In the genomic region with DNA sequence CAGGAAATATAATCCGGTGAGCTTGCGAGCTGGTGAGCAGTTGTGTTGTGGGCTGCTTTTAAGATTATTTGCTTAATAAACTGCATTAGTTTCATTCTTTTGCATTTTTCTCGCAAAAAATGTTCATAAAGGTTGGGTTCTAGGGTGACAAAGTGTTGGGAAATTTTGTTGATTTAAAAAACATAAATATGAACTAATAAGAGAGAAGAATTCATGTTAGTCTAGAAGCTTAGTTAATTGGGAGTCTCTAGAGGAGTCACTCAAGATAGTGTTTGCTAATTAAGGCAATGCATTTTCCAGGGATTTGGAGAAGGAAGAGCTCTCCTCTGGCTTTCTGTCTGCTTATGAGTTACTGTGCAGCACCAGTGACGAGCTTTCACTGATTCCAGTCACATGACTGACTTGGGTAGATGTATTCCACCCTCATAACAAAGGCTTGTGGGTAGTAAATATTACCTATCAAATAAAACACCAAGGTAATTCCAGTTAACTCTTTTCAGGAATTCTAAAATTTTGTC, we compare ENCODE assay signal across 1 cellular context.
TF ChIP-seq lines count a peak whose summit lies in the region.

No MANE protein-coding gene starts in this region.

TF ChIP-seq in H1, 55 proteins besides CTCF, POLR2A, EP300 and RAD21 (continued from another document):
- TF ChIP-seq, protein P1, sequence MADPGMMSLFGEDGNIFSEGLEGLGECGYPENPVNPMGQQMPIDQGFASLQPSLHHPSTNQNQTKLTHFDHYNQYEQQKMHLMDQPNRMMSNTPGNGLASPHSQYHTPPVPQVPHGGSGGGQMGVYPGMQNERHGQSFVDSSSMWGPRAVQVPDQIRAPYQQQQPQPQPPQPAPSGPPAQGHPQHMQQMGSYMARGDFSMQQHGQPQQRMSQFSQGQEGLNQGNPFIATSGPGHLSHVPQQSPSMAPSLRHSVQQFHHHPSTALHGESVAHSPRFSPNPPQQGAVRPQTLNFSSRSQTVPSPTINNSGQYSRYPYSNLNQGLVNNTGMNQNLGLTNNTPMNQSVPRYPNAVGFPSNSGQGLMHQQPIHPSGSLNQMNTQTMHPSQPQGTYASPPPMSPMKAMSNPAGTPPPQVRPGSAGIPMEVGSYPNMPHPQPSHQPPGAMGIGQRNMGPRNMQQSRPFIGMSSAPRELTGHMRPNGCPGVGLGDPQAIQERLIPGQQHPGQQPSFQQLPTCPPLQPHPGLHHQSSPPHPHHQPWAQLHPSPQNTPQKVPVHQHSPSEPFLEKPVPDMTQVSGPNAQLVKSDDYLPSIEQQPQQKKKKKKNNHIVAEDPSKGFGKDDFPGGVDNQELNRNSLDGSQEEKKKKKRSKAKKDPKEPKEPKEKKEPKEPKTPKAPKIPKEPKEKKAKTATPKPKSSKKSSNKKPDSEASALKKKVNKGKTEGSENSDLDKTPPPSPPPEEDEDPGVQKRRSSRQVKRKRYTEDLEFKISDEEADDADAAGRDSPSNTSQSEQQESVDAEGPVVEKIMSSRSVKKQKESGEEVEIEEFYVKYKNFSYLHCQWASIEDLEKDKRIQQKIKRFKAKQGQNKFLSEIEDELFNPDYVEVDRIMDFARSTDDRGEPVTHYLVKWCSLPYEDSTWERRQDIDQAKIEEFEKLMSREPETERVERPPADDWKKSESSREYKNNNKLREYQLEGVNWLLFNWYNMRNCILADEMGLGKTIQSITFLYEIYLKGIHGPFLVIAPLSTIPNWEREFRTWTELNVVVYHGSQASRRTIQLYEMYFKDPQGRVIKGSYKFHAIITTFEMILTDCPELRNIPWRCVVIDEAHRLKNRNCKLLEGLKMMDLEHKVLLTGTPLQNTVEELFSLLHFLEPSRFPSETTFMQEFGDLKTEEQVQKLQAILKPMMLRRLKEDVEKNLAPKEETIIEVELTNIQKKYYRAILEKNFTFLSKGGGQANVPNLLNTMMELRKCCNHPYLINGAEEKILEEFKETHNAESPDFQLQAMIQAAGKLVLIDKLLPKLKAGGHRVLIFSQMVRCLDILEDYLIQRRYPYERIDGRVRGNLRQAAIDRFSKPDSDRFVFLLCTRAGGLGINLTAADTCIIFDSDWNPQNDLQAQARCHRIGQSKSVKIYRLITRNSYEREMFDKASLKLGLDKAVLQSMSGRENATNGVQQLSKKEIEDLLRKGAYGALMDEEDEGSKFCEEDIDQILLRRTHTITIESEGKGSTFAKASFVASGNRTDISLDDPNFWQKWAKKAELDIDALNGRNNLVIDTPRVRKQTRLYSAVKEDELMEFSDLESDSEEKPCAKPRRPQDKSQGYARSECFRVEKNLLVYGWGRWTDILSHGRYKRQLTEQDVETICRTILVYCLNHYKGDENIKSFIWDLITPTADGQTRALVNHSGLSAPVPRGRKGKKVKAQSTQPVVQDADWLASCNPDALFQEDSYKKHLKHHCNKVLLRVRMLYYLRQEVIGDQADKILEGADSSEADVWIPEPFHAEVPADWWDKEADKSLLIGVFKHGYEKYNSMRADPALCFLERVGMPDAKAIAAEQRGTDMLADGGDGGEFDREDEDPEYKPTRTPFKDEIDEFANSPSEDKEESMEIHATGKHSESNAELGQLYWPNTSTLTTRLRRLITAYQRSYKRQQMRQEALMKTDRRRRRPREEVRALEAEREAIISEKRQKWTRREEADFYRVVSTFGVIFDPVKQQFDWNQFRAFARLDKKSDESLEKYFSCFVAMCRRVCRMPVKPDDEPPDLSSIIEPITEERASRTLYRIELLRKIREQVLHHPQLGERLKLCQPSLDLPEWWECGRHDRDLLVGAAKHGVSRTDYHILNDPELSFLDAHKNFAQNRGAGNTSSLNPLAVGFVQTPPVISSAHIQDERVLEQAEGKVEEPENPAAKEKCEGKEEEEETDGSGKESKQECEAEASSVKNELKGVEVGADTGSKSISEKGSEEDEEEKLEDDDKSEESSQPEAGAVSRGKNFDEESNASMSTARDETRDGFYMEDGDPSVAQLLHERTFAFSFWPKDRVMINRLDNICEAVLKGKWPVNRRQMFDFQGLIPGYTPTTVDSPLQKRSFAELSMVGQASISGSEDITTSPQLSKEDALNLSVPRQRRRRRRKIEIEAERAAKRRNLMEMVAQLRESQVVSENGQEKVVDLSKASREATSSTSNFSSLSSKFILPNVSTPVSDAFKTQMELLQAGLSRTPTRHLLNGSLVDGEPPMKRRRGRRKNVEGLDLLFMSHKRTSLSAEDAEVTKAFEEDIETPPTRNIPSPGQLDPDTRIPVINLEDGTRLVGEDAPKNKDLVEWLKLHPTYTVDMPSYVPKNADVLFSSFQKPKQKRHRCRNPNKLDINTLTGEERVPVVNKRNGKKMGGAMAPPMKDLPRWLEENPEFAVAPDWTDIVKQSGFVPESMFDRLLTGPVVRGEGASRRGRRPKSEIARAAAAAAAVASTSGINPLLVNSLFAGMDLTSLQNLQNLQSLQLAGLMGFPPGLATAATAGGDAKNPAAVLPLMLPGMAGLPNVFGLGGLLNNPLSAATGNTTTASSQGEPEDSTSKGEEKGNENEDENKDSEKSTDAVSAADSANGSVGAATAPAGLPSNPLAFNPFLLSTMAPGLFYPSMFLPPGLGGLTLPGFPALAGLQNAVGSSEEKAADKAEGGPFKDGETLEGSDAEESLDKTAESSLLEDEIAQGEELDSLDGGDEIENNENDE (IDR thresholded peaks at IDR 0.05; ENCODE audit: insufficient replicate concordance, low read length): no peak
- TF ChIP-seq CBX5 (IDR thresholded peaks at IDR 0.05; ENCODE audit: low read depth, low read length): no peak
- TF ChIP-seq CHD2 (IDR thresholded peaks at IDR 0.05; ENCODE audit: low read length): no peak
- no peak for TF ChIP-seq ASH2L (IDR thresholded peaks at IDR 0.05; ENCODE audit: low read length)
- no peak for TF ChIP-seq BACH1 (IDR thresholded peaks at IDR 0.05; ENCODE audit: low read length)
